Comparison of ENCODE assay signal across 31 cellular contexts in genomic region chr2:101383016-101383541, GRCh38. TPM values are rescaled to one million over a fixed set of nuclear protein-coding genes. Genes with fewer than 3 reads are reported as not detected.
"Had no signal": no experiment of that assay in that cellular context is flagged by ENCODE, and none has a peak within 500 bp of the region (broad histone marks: within the 10 kb centered on the region; RNA-seq: fewer than 3 reads in every experiment).

No MANE protein-coding gene starts in this region.

- H3K36me3 Mint-ChIP-seq: stimulated activated effector memory CD8-positive, alpha-beta T cell treated with anti-CD3 and anti-CD28 coated beads, Interleukin-12 subunit alpha, Interleukin-12 subunit beta, amount 100 ng/mL, for 72 hours had no signal

- H3K9me3 ChIP-seq: left ventricle myocardium inferior, mucosa of descending colon, pancreas, prostate gland, sigmoid colon, spleen, suprapubic skin, thoracic aorta, tibial artery, upper lobe of right lung had no signal

- H3K27ac Mint-ChIP-seq: naive thymus-derived CD8-positive, alpha-beta T cell; nephron; stimulated activated effector memory CD8-positive, alpha-beta T cell treated with anti-CD3 and anti-CD28 coated beads, Interleukin-12 subunit alpha, Interleukin-12 subunit beta, amount 100 ng/mL, for 72 hours; stimulated activated naive CD8-positive, alpha-beta T cell treated with anti-CD3 and anti-CD28 coated beads, Interleukin-15, Interleukin-2, amounts not matched to agents 100 ng/mL and 50 ng/mL, for 24 hours had no signal

- FAIRE-seq: pancreas, small intestine, urothelium cell line had no signal

- H3K36me3 ChIP-seq: left ventricle myocardium inferior, pancreas, prostate gland, sigmoid colon, spleen, suprapubic skin, thoracic aorta, tibial artery, upper lobe of right lung had no signal

- H2AFZ ChIP-seq: hepatocyte had no signal

- H3K4me1 ChIP-seq: prostate gland had no signal

- H3K4me1 Mint-ChIP-seq: nephron; stimulated activated effector memory CD8-positive, alpha-beta T cell treated with anti-CD3 and anti-CD28 coated beads, Interleukin-12 subunit alpha, Interleukin-12 subunit beta, amount 100 ng/mL, for 72 hours had no signal

- H3K4me3 ChIP-seq: hepatocyte, left ventricle myocardium inferior, lung, mucosa of descending colon, pancreas, prostate gland, sigmoid colon, spleen, suprapubic skin, thoracic aorta, tibial artery, upper lobe of right lung had no signal

- H3K4me2 ChIP-seq: hepatocyte had no signal

- H3K27ac ChIP-seq: hepatocyte, left ventricle myocardium inferior, pancreas, prostate gland, sigmoid colon, spleen, suprapubic skin, thoracic aorta, tibial artery, upper lobe of right lung had no signal

- DNase-seq: islet precursor cell; left ventricle myocardium inferior; midbrain; mucosa of descending colon; naive thymus-derived CD8-positive, alpha-beta T cell; nucleus accumbens; pancreas; posterior cingulate gyrus; retina; right cardiac atrium; sigmoid colon; small intestine; spleen; stimulated activated CD4-positive, alpha-beta T cell treated with anti-CD3 and anti-CD28 coated beads, Interleukin-4, amount 100 ng/mL, for 24 hours; stimulated activated naive CD4-positive, alpha-beta T cell; tibial artery; trophoblast cell; upper lobe of right lung had no signal

- ATAC-seq: mucosa of descending colon; naive thymus-derived CD8-positive, alpha-beta T cell; pancreas; right cardiac atrium; stimulated activated effector memory CD8-positive, alpha-beta T cell treated with anti-CD3 and anti-CD28 coated beads, Interleukin-12 subunit alpha, Interleukin-12 subunit beta, amount 100 ng/mL, for 72 hours; upper lobe of right lung had no signal

- H3K9me3 Mint-ChIP-seq: naive thymus-derived CD8-positive, alpha-beta T cell; nephron; neural crest cell; stimulated activated effector memory CD8-positive, alpha-beta T cell treated with anti-CD3 and anti-CD28 coated beads, Interleukin-12 subunit alpha, Interleukin-12 subunit beta, amount 100 ng/mL, for 72 hours; stimulated activated naive CD8-positive, alpha-beta T cell treated with anti-CD3 and anti-CD28 coated beads, Interleukin-15, Interleukin-2, amounts not matched to agents 100 ng/mL and 50 ng/mL, for 24 hours had no signal

- H3K79me2 ChIP-seq: hepatocyte had no signal

- H3K4me3 Mint-ChIP-seq: naive thymus-derived CD8-positive, alpha-beta T cell; nephron; neural crest cell; stimulated activated effector memory CD8-positive, alpha-beta T cell treated with anti-CD3 and anti-CD28 coated beads, Interleukin-12 subunit alpha, Interleukin-12 subunit beta, amount 100 ng/mL, for 72 hours; stimulated activated naive CD8-positive, alpha-beta T cell treated with anti-CD3 and anti-CD28 coated beads, Interleukin-15, Interleukin-2, amounts not matched to agents 100 ng/mL and 50 ng/mL, for 24 hours had no signal

RNA-seq across cellular contexts. Expression of gene CREG2, which starts 4.2 kb away (rescaled TPM):
- total RNA-seq: left ventricle myocardium inferior; lower leg skin; mesenteric fat pad; naive thymus-derived CD8-positive, alpha-beta T cell; prostate gland; subcutaneous adipose tissue; thoracic aorta; upper lobe of right lung had no signal
- polyA plus RNA-seq: naive thymus-derived CD8-positive, alpha-beta T cell; spleen had no signal
